ENCODE assay signal across 1 cellular context in genomic region chr1:207868252-207868768, GRCh38.
A peak's percentile ranks its signal among the peaks of the same experiment; 100 is the strongest.
TF ChIP-seq lines count a peak whose summit lies in the region.

No MANE protein-coding gene starts in this region.

TF ChIP-seq in GM12878, 131 proteins besides CTCF, POLR2A, EP300 and RAD21 (continued from another document):
- TF ChIP-seq PRDM15 (CRISPR knock-in tag; IDR thresholded peaks at IDR 0.05) (no peak), TCF7 (IDR thresholded peaks at IDR 0.05; ENCODE audit: borderline replicate concordance) (no peak), SIX5 (IDR thresholded peaks at IDR 0.05; ENCODE audit: low read depth, low read length, severe bottlenecking) (no peak), DPF2 (IDR thresholded peaks at IDR 0.05) (no peak), POLR2AphosphoS2 (IDR thresholded peaks at IDR 0.05; ENCODE audit: low read depth, low read length) (no peak), FOXK2 (IDR thresholded peaks at IDR 0.05) (no peak), SIN3A (IDR thresholded peaks at IDR 0.05; ENCODE audit: low read depth, low read length) (peak; percentile 39; the same call in 1 of the 2 replicates), SPI1 (IDR thresholded peaks at IDR 0.05; ENCODE audit: borderline replicate concordance, insufficient read depth, low read depth, low read length) (no peak), EGR1 (IDR thresholded peaks at IDR 0.05; ENCODE audit: borderline replicate concordance in 1 of 2, low read depth in 2 of 2, low read length in 2 of 2) (0 out of 3 replicates have a peak, but pooled peaks of 1 of the 2 experiments have one; percentile 2), RELA (IDR thresholded peaks at IDR 0.05; ENCODE audit: borderline replicate concordance, partially characterized antibody) (no peak), ZBTB33 (IDR thresholded peaks at IDR 0.05) (no peak), SUPT20H (IDR thresholded peaks at IDR 0.05; ENCODE audit: borderline replicate concordance, control insufficient read depth, low read depth, low read length) (no peak), SREBF2 (IDR thresholded peaks at IDR 0.05; ENCODE audit: low read length) (no peak), NFYA (IDR thresholded peaks at IDR 0.05; ENCODE audit: borderline replicate concordance, low read depth, low read length) (no peak), E2F8 (IDR thresholded peaks at IDR 0.05; ENCODE audit: low read depth, partially characterized antibody) (no peak), PAX5 (IDR thresholded peaks at IDR 0.05; ENCODE audit: borderline replicate concordance, low read depth, low read length) (no peak), POLR2AphosphoS5 (IDR thresholded peaks at IDR 0.05; ENCODE audit: low read length) (0 out of 2 replicates have a peak, but pooled peaks have one; percentile 23), RELB (IDR thresholded peaks at IDR 0.05; ENCODE audit: low read depth) (0 out of 2 replicates have a peak, but pooled peaks have one; percentile 25)
- TF ChIP-seq, protein P1, sequence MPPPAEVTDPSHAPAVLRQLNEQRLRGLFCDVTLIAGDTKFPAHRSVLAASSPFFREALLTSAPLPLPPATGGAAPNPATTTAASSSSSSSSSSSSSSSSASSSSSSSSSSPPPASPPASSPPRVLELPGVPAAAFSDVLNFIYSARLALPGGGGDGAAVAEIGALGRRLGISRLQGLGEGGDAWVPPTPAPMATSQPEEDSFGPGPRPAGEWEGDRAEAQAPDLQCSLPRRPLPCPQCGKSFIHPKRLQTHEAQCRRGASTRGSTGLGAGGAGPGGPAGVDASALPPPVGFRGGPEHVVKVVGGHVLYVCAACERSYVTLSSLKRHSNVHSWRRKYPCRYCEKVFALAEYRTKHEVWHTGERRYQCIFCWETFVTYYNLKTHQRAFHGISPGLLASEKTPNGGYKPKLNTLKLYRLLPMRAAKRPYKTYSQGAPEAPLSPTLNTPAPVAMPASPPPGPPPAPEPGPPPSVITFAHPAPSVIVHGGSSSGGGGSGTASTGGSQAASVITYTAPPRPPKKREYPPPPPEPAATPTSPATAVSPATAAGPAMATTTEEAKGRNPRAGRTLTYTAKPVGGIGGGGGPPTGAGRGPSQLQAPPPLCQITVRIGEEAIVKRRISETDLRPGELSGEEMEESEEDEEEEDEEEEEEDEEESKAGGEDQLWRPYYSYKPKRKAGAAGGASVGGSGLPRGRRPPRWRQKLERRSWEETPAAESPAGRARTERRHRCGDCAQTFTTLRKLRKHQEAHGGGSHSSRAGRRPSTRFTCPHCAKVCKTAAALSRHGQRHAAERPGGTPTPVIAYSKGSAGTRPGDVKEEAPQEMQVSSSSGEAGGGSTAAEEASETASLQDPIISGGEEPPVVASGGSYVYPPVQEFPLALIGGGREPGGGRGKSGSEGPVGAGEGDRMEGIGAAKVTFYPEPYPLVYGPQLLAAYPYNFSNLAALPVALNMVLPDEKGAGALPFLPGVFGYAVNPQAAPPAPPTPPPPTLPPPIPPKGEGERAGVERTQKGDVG (CRISPR knock-in tag; IDR thresholded peaks at IDR 0.05), result no peak
- TF ChIP-seq, protein P2, sequence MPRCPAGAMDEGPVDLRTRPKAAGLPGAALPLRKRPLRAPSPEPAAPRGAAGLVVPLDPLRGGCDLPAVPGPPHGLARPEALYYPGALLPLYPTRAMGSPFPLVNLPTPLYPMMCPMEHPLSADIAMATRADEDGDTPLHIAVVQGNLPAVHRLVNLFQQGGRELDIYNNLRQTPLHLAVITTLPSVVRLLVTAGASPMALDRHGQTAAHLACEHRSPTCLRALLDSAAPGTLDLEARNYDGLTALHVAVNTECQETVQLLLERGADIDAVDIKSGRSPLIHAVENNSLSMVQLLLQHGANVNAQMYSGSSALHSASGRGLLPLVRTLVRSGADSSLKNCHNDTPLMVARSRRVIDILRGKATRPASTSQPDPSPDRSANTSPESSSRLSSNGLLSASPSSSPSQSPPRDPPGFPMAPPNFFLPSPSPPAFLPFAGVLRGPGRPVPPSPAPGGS (IDR thresholded peaks at IDR 0.05; ENCODE audit: borderline replicate concordance, insufficient read depth, low read depth, low read length, poor library complexity, severe bottlenecking), result no peak
